ENCODE assay signal across 15 cellular contexts in genomic region chr6:514396-514973, GRCh38.
DNase-seq lines count a peak whose midpoint lies in the region; ATAC-seq and TF ChIP-seq lines count a peak whose summit lies in the region.
"Had no signal": no experiment of that assay in that cellular context is flagged by ENCODE, and none has a peak within 500 bp of the region (broad histone marks: within the 10 kb centered on the region; RNA-seq: fewer than 3 reads in every experiment).

No MANE protein-coding gene starts in this region.

- TF ChIP-seq CTCF in stomach (IDR thresholded peaks at IDR 0.05) = no peak

- peaks cover 20% of the 10 kb centered on the region for H3K9me3 Mint-ChIP-seq in activated T-helper 2 cell treated with anti-CD3 and anti-CD28 coated beads, Interferon-gamma antibody, Interleukin-2, Interleukin-4, amounts not matched to agents 10 μg/mL and 5 μg/mL and 100 μg/mL, durations not matched to agents 14 hours and 24 hours and 36 hours
- H3K9me3 Mint-ChIP-seq in activated CD8-positive, alpha-beta memory T cell treated with anti-CD3 and anti-CD28 coated beads, Interleukin-2, amount 10 ng/mL, durations not matched to agents 7 days and 5 days (ENCODE audit: low read depth) = peaks cover 12% of the 10 kb centered on the region

- H3K4me1 ChIP-seq in BLaER1 treated with 17β-estradiol and CSF1 and Interleukin-3, amounts not matched to agents 10 nM and 100 nM = peaks cover 44 to 60% (median 58%) of the 10 kb centered on the region in 10 experiments
- H3K4me1 ChIP-seq in mesenchymal stem cell (ENCODE audit: control insufficient read depth, insufficient read depth, low read depth, low read length) (peaks cover 3% of the 10 kb centered on the region), stomach (no peaks in the 10 kb centered on the region)
- H3K4me1 ChIP-seq: prostate gland had no signal

- peak overlapping the region; percentile 22 for H3K4me3 Mint-ChIP-seq in activated T-helper 2 cell treated with anti-CD3 and anti-CD28 coated beads, Interferon-gamma antibody, Interleukin-2, Interleukin-4, amounts not matched to agents 10 μg/mL and 5 μg/mL and 100 μg/mL, durations not matched to agents 14 hours and 24 hours and 36 hours (ENCODE audit: low read depth)
- H3K4me3 Mint-ChIP-seq in activated CD8-positive, alpha-beta memory T cell treated with anti-CD3 and anti-CD28 coated beads, Interleukin-2, amount 10 ng/mL, durations not matched to agents 7 days and 5 days = no peak overlapping the region
- H3K4me3 Mint-ChIP-seq: B cell had no signal

- H2BK120ac ChIP-seq in mesenchymal stem cell (ENCODE audit: low read depth, low read length) = no peak overlapping the region

- peak overlapping the region; percentile 96 for H3K27ac Mint-ChIP-seq in activated T-helper 2 cell treated with anti-CD3 and anti-CD28 coated beads, Interferon-gamma antibody, Interleukin-2, Interleukin-4, amounts not matched to agents 10 μg/mL and 5 μg/mL and 100 μg/mL, durations not matched to agents 14 hours and 24 hours and 36 hours
- no peak overlapping the region for H3K27ac Mint-ChIP-seq in activated CD8-positive, alpha-beta memory T cell treated with anti-CD3 and anti-CD28 coated beads, Interleukin-2, amount 10 ng/mL, durations not matched to agents 7 days and 5 days
- H3K27ac Mint-ChIP-seq: B cell had no signal

- peaks cover 62% of the 10 kb centered on the region for H3K4me1 Mint-ChIP-seq in activated T-helper 2 cell treated with anti-CD3 and anti-CD28 coated beads, Interferon-gamma antibody, Interleukin-2, Interleukin-4, amounts not matched to agents 10 μg/mL and 5 μg/mL and 100 μg/mL, durations not matched to agents 14 hours and 24 hours and 36 hours (ENCODE audit: low read depth)
- H3K4me1 Mint-ChIP-seq in activated CD8-positive, alpha-beta memory T cell treated with anti-CD3 and anti-CD28 coated beads, Interleukin-2, amount 10 ng/mL, durations not matched to agents 7 days and 5 days = peaks cover 40% of the 10 kb centered on the region

- H3K27me3 ChIP-seq in BLaER1 treated with 17β-estradiol and CSF1 and Interleukin-3, amounts not matched to agents 10 nM and 100 nM = no peaks in the 10 kb centered on the region
- H3K27me3 ChIP-seq in H7 (ENCODE audit: control insufficient read depth, insufficient read depth, low read length) (no peaks in the 10 kb centered on the region), mesenchymal stem cell (ENCODE audit: control insufficient read depth in 1 of 2, insufficient read depth in 1 of 2, low read length in 2 of 2) (no peaks in the 10 kb centered on the region), stomach (no peaks in the 10 kb centered on the region)

- H2BK5ac ChIP-seq in mesenchymal stem cell (ENCODE audit: low read depth, low read length, poor library complexity, severe bottlenecking) = peak overlapping the region; percentile 67

- H3K79me1 ChIP-seq in mesenchymal stem cell (replicated peaks; ENCODE audit: low read length, poor library complexity, severe bottlenecking) = peaks cover 26% of the 10 kb centered on the region

- H2BK12ac ChIP-seq in mesenchymal stem cell (ENCODE audit: low read length in 2 of 2) = no peak overlapping the region

- H3K9ac ChIP-seq in BLaER1 treated with 17β-estradiol and CSF1 and Interleukin-3, amounts not matched to agents 10 nM and 100 nM = peak overlapping the region in 6 of 11 experiments; percentile 4 to 43 (median 20); a peak in 7 of 22 replicates
- H3K9ac ChIP-seq in mesenchymal stem cell (ENCODE audit: low read length) = no peak overlapping the region

- peak overlapping the region in 3 of 10 experiments; percentile 1 to 36 (median 20); a peak in 2 of 20 replicates for H3K4me3 ChIP-seq in BLaER1 treated with 17β-estradiol and CSF1 and Interleukin-3, amounts not matched to agents 10 nM and 100 nM
- no peak overlapping the region for H3K4me3 ChIP-seq in H7 (ENCODE audit: insufficient read depth, low read depth, low read length)
- no peak overlapping the region for H3K4me3 ChIP-seq in mesenchymal stem cell (ENCODE audit: insufficient read depth in 1 of 2, low read depth in 1 of 2, low read length in 2 of 2)
- no peak overlapping the region for H3K4me3 ChIP-seq in stomach
- H3K4me3 ChIP-seq: prostate gland had no signal

- no peak for TF ChIP-seq POLR2A in stomach (IDR thresholded peaks at IDR 0.05)

- peak overlapping the region in 1 of 2 experiments; percentile 89 for H3K23ac ChIP-seq in mesenchymal stem cell (ENCODE audit: low read length in 2 of 2)

- peaks cover 7 to 48% (median 20%) of the 10 kb centered on the region in 11 experiments; a peak in 21 of 22 replicates for H3K36me3 ChIP-seq in BLaER1 treated with 17β-estradiol and CSF1 and Interleukin-3, amounts not matched to agents 10 nM and 100 nM
- H3K36me3 ChIP-seq in H7 (replicated peaks; ENCODE audit: control insufficient read depth, insufficient read depth, low read length) = no peaks in the 10 kb centered on the region; the same call in none of the 2 replicates
- peaks cover 13 to 26% of the 10 kb centered on the region in 2 experiments for H3K36me3 ChIP-seq in mesenchymal stem cell (ENCODE audit: control insufficient read depth in 1 of 2, insufficient read depth in 2 of 2, low read depth in 1 of 2, low read length in 2 of 2)
- peaks cover 0 to 27% (median 14%) of the 10 kb centered on the region in 4 donors for H3K36me3 ChIP-seq in stomach
- H3K36me3 ChIP-seq: prostate gland had no signal

- no peaks in the 10 kb centered on the region for H3K27me3 Mint-ChIP-seq in activated T-helper 2 cell treated with anti-CD3 and anti-CD28 coated beads, Interferon-gamma antibody, Interleukin-2, Interleukin-4, amounts not matched to agents 10 μg/mL and 5 μg/mL and 100 μg/mL, durations not matched to agents 14 hours and 24 hours and 36 hours (ENCODE audit: low read depth)
- H3K27me3 Mint-ChIP-seq in activated CD8-positive, alpha-beta memory T cell treated with anti-CD3 and anti-CD28 coated beads, Interleukin-2, amount 10 ng/mL, durations not matched to agents 7 days and 5 days = no peaks in the 10 kb centered on the region
- H3K27me3 Mint-ChIP-seq: B cell had no signal

- no peak overlapping the region for H2AK5ac ChIP-seq in mesenchymal stem cell (ENCODE audit: low read length, severe bottlenecking)

- no peak overlapping the region for H2BK15ac ChIP-seq in mesenchymal stem cell (ENCODE audit: low read depth, poor library complexity, severe bottlenecking)

- H3K4me2 ChIP-seq in BLaER1 treated with 17β-estradiol and CSF1 and Interleukin-3, amounts not matched to agents 10 nM and 100 nM = peak overlapping the region; percentile 63 to 90 (median 84)
- no peak overlapping the region for H3K4me2 ChIP-seq in mesenchymal stem cell (ENCODE audit: low read length, poor library complexity, severe bottlenecking)

- H3K9me3 ChIP-seq in BLaER1 treated with 17β-estradiol and CSF1 and Interleukin-3, amounts not matched to agents 10 nM and 100 nM (replicated peaks in 1 of 11) = peaks cover 34 to 53% (median 42%) of the 10 kb centered on the region in 11 experiments
- peaks cover 10% of the 10 kb centered on the region for H3K9me3 ChIP-seq in mesenchymal stem cell (ENCODE audit: control insufficient read depth, low read length)
- peaks cover 0 to 8% (median 0%) of the 10 kb centered on the region in 4 donors for H3K9me3 ChIP-seq in stomach
- H3K9me3 ChIP-seq: prostate gland had no signal

- H3K18ac ChIP-seq in mesenchymal stem cell (ENCODE audit: low read depth in 1 of 2, low read length in 2 of 2) = peak overlapping the region in 1 of 2 experiments; percentile 1

- TF ChIP-seq EP300 in stomach (IDR thresholded peaks at IDR 0.05) = no peak

- H4K8ac ChIP-seq in mesenchymal stem cell (ENCODE audit: low read length) = peak overlapping the region; percentile 49

- ATAC-seq in activated CD8-positive, alpha-beta memory T cell treated with anti-CD3 and anti-CD28 coated beads, Interleukin-2, amount 10 ng/mL, durations not matched to agents 7 days and 5 days = no peak
- no peak for ATAC-seq in GM18502 (IDR thresholded peaks at IDR 0.05; ENCODE audit: poor library complexity, unreplicated experiment)

- 84% methylated on average over 12 of the region's 12 CpGs for WGBS in mesenchymal stem cell
- 85 to 94% (median 90%) methylated on average over 12 of the region's 12 CpGs for WGBS in stomach, 5 donors

- peak overlapping the region in 1 of 2 experiments; percentile 26 for H3K14ac ChIP-seq in mesenchymal stem cell (ENCODE audit: low read length in 2 of 2)

- intact Hi-C loops in activated T-helper 2 cell treated with anti-CD3 and anti-CD28 coated beads, Interferon-gamma antibody, Interleukin-2, Interleukin-4, amounts not matched to agents 10 μg/mL and 5 μg/mL and 100 μg/mL, durations not matched to agents 14 hours and 24 hours and 36 hours (cut with micrococcal nuclease) = loop anchor here (1.0 kb wide), 1 partner anchor 34 kb away; no protein-coding TSS in a partner anchor
- intact Hi-C loops in stomach (cut with DNase I; ENCODE audit: low total_unique reads) = no loop called here

- peak overlapping the region; percentile 34 for H4K91ac ChIP-seq in mesenchymal stem cell (ENCODE audit: low read length)

- CTCF ChIA-PET in activated CD8-positive, alpha-beta memory T cell treated with anti-CD3 and anti-CD28 coated beads, Interleukin-2, amount 10 ng/mL, durations not matched to agents 7 days and 5 days (lab: Charles Lee) = interaction anchor here (1.3 kb wide), 1 partner anchor 366 kb away, joined by 3 read pairs; no protein-coding TSS in a partner anchor

- peak overlapping the region in 8 of 11 experiments; percentile 34 to 65 (median 57); a peak in 16 of 22 replicates for H3K27ac ChIP-seq in BLaER1 treated with 17β-estradiol and CSF1 and Interleukin-3, amounts not matched to agents 10 nM and 100 nM
- no peak overlapping the region for H3K27ac ChIP-seq in mesenchymal stem cell (ENCODE audit: low read length, poor library complexity, severe bottlenecking)
- H3K27ac ChIP-seq in stomach = no peak overlapping the region
- H3K27ac ChIP-seq: prostate gland had no signal

- H2AFZ ChIP-seq in mesenchymal stem cell (ENCODE audit: low read depth, low read length) = no peak overlapping the region

- H3K4ac ChIP-seq in mesenchymal stem cell (ENCODE audit: low read depth in 1 of 2, low read length in 2 of 2) = peak overlapping the region in 1 of 2 experiments; percentile 60

- no peaks in the 10 kb centered on the region for H4K20me1 ChIP-seq in BLaER1 treated with 17β-estradiol and CSF1 and Interleukin-3, amounts not matched to agents 10 nM and 100 nM

- H3K36me3 Mint-ChIP-seq in activated T-helper 2 cell treated with anti-CD3 and anti-CD28 coated beads, Interferon-gamma antibody, Interleukin-2, Interleukin-4, amounts not matched to agents 10 μg/mL and 5 μg/mL and 100 μg/mL, durations not matched to agents 14 hours and 24 hours and 36 hours (ENCODE audit: low read depth) = peaks cover 64% of the 10 kb centered on the region
- peaks cover 44% of the 10 kb centered on the region for H3K36me3 Mint-ChIP-seq in activated CD8-positive, alpha-beta memory T cell treated with anti-CD3 and anti-CD28 coated beads, Interleukin-2, amount 10 ng/mL, durations not matched to agents 7 days and 5 days

- peak; percentile 66 for DNase-seq in H7
- no peak for DNase-seq in activated T-helper 2 cell treated with anti-CD3 and anti-CD28 coated beads, Interferon-gamma antibody, Interleukin-2, Interleukin-4, amounts not matched to agents 10 μg/mL and 5 μg/mL and 100 μg/mL, durations not matched to agents 14 hours and 24 hours and 36 hours (ENCODE audit: low spot score)
- no peak for DNase-seq in mesenchymal stem cell
- no peak for DNase-seq in activated CD8-positive, alpha-beta memory T cell treated with anti-CD3 and anti-CD28 coated beads, Interleukin-2, amount 10 ng/mL, durations not matched to agents 7 days and 5 days
- DNase-seq in dermis blood vessel endothelial cell = no peak
- no peak for DNase-seq in stomach
- DNase-seq: anterior cingulate cortex, Kasumi-1, kidney glomerular epithelial cell, NCI-H187 treated with DMSO at 0.1 percent for 48 hours, trophoblast cell had no signal

Comparison
In these comparisons a context has a peak if more than half of its experiments do, and no peak if none do; other contexts are left out.
1. H3K27ac ChIP-seq: peak in BLaER1 treated with 17β-estradiol and CSF1 and Interleukin-3, amounts not matched to agents 10 nM and 100 nM (8 of 11); none in mesenchymal stem cell (single experiment) and stomach (0 of 5).